In the genomic region with DNA sequence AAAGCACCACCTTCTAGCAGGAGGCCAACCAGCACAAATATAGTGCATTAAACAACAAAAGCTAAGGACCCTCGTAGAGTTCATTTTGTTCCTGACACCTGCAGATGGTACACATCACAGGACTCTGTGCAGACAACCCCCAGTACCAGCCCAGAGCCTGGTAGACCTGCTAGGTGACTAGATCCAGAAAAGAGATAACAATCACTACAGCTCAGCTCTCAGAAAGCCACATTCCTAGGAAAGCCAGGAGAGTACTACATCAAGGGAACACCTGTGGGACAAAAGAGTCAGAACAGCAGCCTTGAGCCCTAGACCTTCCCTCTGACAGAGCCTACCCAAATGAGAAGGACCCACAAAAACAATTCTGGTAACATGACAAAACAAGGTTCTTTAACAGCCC, we compare ENCODE assay signal across 29 cellular contexts.
"Had no signal": no experiment of that assay in that cellular context is flagged by ENCODE, and none has a peak within 500 bp of the region (broad histone marks: within the 10 kb centered on the region; RNA-seq: fewer than 3 reads in every experiment).

No MANE protein-coding gene starts in this region.

- H3K4me2 ChIP-seq: hepatocyte had no signal

- ATAC-seq: activated CD4-positive, alpha-beta T cell treated with anti-CD3 and anti-CD28 coated beads for 36 hours; activated CD8-positive, alpha-beta memory T cell treated with anti-CD3 and anti-CD28 coated beads, Interleukin-2, amount 10 ng/mL, durations not matched to agents 7 days and 5 days; activated CD8-positive, alpha-beta T cell treated with anti-CD3 and anti-CD28 coated beads, Interleukin-2, amount 10 ng/mL, durations not matched to agents 7 days and 5 days; activated naive CD8-positive, alpha-beta T cell treated with anti-CD3 and anti-CD28 coated beads, Interleukin-2, amount 50 U/mL, for 24 hours; body of pancreas; gastroesophageal sphincter; heart right ventricle had no signal

- H3K4me1 ChIP-seq: adrenal gland, body of pancreas, colonic mucosa, esophagus squamous epithelium, gastroesophageal sphincter, heart right ventricle had no signal

- H3K4me3 ChIP-seq: adrenal gland, body of pancreas, cardiac muscle cell, colonic mucosa, esophagus squamous epithelium, gastroesophageal sphincter, heart right ventricle, hepatocyte had no signal

- H3K9me3 ChIP-seq: adrenal gland, body of pancreas, colonic mucosa, esophagus squamous epithelium, gastroesophageal sphincter had no signal

- H3K27me3 ChIP-seq: adrenal gland, body of pancreas, cardiac muscle cell, colonic mucosa, esophagus squamous epithelium, gastroesophageal sphincter, heart right ventricle, hepatocyte had no signal

- DNase-seq: activated CD4-positive, alpha-beta memory T cell treated with anti-CD3 and anti-CD28 coated beads for 36 hours; activated CD4-positive, alpha-beta T cell treated with anti-CD3 and anti-CD28 coated beads for 36 hours; activated CD4-positive, alpha-beta T cell treated with anti-CD3 and anti-CD28 coated beads, Interleukin-2, amount 10 ng/mL, durations not matched to agents 24 days and 14 days; activated CD4-positive, CD25-positive, alpha-beta regulatory T cell; activated CD4-positive, CD25-positive, alpha-beta regulatory T cell treated with anti-CD3 and anti-CD28 coated beads, Interleukin-2, amount 50 U/mL, for 72 hours; activated CD8-positive, alpha-beta memory T cell treated with anti-CD3 and anti-CD28 coated beads, Interleukin-2, amount 10 ng/mL, durations not matched to agents 7 days and 5 days; activated CD8-positive, alpha-beta memory T cell treated with anti-CD3 and anti-CD28 coated beads, Interleukin-2, amount 50 U/mL, for 4 hours; activated CD8-positive, alpha-beta T cell treated with anti-CD3 and anti-CD28 coated beads, Interleukin-2, amount 10 ng/mL, durations not matched to agents 7 days and 5 days; activated effector memory CD4-positive, alpha-beta T cell treated with anti-CD3 and anti-CD28 coated beads, Interleukin-2, amount 50 U/mL, for 16 hours; activated naive CD4-positive, alpha-beta T cell treated with anti-CD3 and anti-CD28 coated beads for 36 hours; activated naive CD8-positive, alpha-beta T cell treated with anti-CD3 and anti-CD28 coated beads for 36 hours; activated naive CD8-positive, alpha-beta T cell treated with anti-CD3 and anti-CD28 coated beads, Interleukin-2, amount 50 U/mL, for 24 hours; activated T-cell treated with anti-CD3 and anti-CD28 coated beads, Interleukin-2, amount 50 U/mL, for 1 hour; activated T-cell treated with anti-CD3 and anti-CD28 coated beads, Interleukin-2, amount 50 U/mL, for 48 hours; adrenal gland; amygdala; aorta; body of pancreas; central memory CD4-positive, alpha-beta T cell; cerebellar nuclear complex; colonic mucosa; effector CD8-positive, alpha-beta T cell; esophagus squamous epithelium; foreskin melanocyte; heart right ventricle had no signal

- H2AFZ ChIP-seq: hepatocyte had no signal

- H3K36me3 ChIP-seq: adrenal gland, cardiac muscle cell, colonic mucosa, esophagus squamous epithelium, gastroesophageal sphincter, heart right ventricle had no signal

- H3K79me2 ChIP-seq: hepatocyte had no signal

- H3K27ac ChIP-seq: adrenal gland, body of pancreas, cardiac muscle cell, colonic mucosa, epithelial cell of prostate, esophagus squamous epithelium, gastroesophageal sphincter, heart right ventricle, hepatocyte had no signal
